ENCODE assay signal across 11 cellular contexts in genomic region chr10:17022399-17022798, GRCh38.
DNase-seq lines count a peak whose midpoint lies in the region; ATAC-seq and TF ChIP-seq lines count a peak whose summit lies in the region.
"Had no signal": no experiment of that assay in that cellular context is flagged by ENCODE, and none has a peak within 500 bp of the region (broad histone marks: within the 10 kb centered on the region; RNA-seq: fewer than 3 reads in every experiment).

No MANE protein-coding gene starts in this region.

- peaks cover 13% of the 10 kb centered on the region for H3K9me3 Mint-ChIP-seq in activated CD4-positive, alpha-beta T cell treated with anti-CD3 and anti-CD28 coated beads, Interleukin-2, amount 10 ng/mL, durations not matched to agents 7 days and 5 days
- no peaks in the 10 kb centered on the region for H3K9me3 Mint-ChIP-seq in activated T-helper 17 cell treated with anti-CD3 and anti-CD28 coated beads, Interleukin-2, amount 50 U/mL, for 72 hours
- H3K9me3 Mint-ChIP-seq in immature natural killer cell = no peaks in the 10 kb centered on the region

- POLR2A ChIA-PET in activated CD4-positive, alpha-beta T cell treated with anti-CD3 and anti-CD28 coated beads, Interleukin-2, amount 10 ng/mL, durations not matched to agents 7 days and 5 days (lab: Charles Lee) = no interaction called here

- H3K36me3 Mint-ChIP-seq in activated CD4-positive, alpha-beta T cell treated with anti-CD3 and anti-CD28 coated beads, Interleukin-2, amount 10 ng/mL, durations not matched to agents 7 days and 5 days (ENCODE audit: low read depth) = peaks cover 18% of the 10 kb centered on the region
- peaks cover 25% of the 10 kb centered on the region for H3K36me3 Mint-ChIP-seq in activated T-helper 17 cell treated with anti-CD3 and anti-CD28 coated beads, Interleukin-2, amount 50 U/mL, for 72 hours (ENCODE audit: low read depth)
- peaks cover 0 to 7% (median 6%) of the 10 kb centered on the region in 3 donors for H3K36me3 Mint-ChIP-seq in immature natural killer cell

- intact Hi-C loops in lower leg skin (cut with DNase I; ENCODE audit: low total_unique reads) = no loop called here

- H3K4me3 ChIP-seq in subcutaneous abdominal adipose tissue (ENCODE audit: low read depth in 1 of 5, low read length in 5 of 5) (peak overlapping the region in 1 of 5 donors; percentile 32), lower leg skin (ENCODE audit: low read depth, poor library complexity, severe bottlenecking) (no peak overlapping the region)

- DNase-seq in activated CD4-positive, alpha-beta T cell treated with anti-CD3 and anti-CD28 coated beads, Interleukin-2, amount 10 ng/mL, durations not matched to agents 7 days and 5 days = no peak
- DNase-seq in activated CD4-positive, alpha-beta T cell treated with anti-CD3 and anti-CD28 coated beads, Interleukin-2, amount 50 U/mL, for 4 hours = no peak
- DNase-seq in immature natural killer cell = no peak
- no peak for DNase-seq in lower leg skin (ENCODE audit: low spot score in 2 of 2)
- no peak for DNase-seq in NCI-H2171 (lab: John Stamatoyannopoulos, UW)
- DNase-seq: NCI-H226; small intestine; stimulated activated naive B cell treated with anti-CD40 and anti-IgM and Interleukin-4, amounts not matched to agents 10 μg/mL and 1 μg/mL and 100 μg/mL, for 72 hours had no signal

- H3K9ac ChIP-seq in subcutaneous abdominal adipose tissue (ENCODE audit: low read length in 5 of 5) = peak overlapping the region in 2 of 5 donors; percentile 53 to 65

- peaks cover 59% of the 10 kb centered on the region for H3K4me1 Mint-ChIP-seq in activated CD4-positive, alpha-beta T cell treated with anti-CD3 and anti-CD28 coated beads, Interleukin-2, amount 10 ng/mL, durations not matched to agents 7 days and 5 days
- H3K4me1 Mint-ChIP-seq in activated T-helper 17 cell treated with anti-CD3 and anti-CD28 coated beads, Interleukin-2, amount 50 U/mL, for 72 hours = peaks cover 26% of the 10 kb centered on the region
- peaks cover 49 to 56% of the 10 kb centered on the region in 2 donors for H3K4me1 Mint-ChIP-seq in immature natural killer cell

- TF ChIP-seq POLR2A in lower leg skin (IDR thresholded peaks at IDR 0.05) = no peak

- no peak for TF ChIP-seq CTCF in lower leg skin (IDR thresholded peaks at IDR 0.05)

- no peak overlapping the region for H3K4me3 Mint-ChIP-seq in activated CD4-positive, alpha-beta T cell treated with anti-CD3 and anti-CD28 coated beads, Interleukin-2, amount 10 ng/mL, durations not matched to agents 7 days and 5 days
- H3K4me3 Mint-ChIP-seq in activated T-helper 17 cell treated with anti-CD3 and anti-CD28 coated beads, Interleukin-2, amount 50 U/mL, for 72 hours = peak overlapping the region; percentile 53
- H3K4me3 Mint-ChIP-seq in immature natural killer cell = peak overlapping the region in 2 of 5 donors; percentile 62 to 66

- CTCF ChIA-PET in activated CD4-positive, alpha-beta T cell treated with anti-CD3 and anti-CD28 coated beads, Interleukin-2, amount 10 ng/mL, durations not matched to agents 7 days and 5 days (lab: Charles Lee) = interaction anchor here (1.0 to 1.7 kb wide), 2 partner anchors 11 to 18 kb away, joined by 3 to 7 read pairs; no protein-coding TSS in a partner anchor

- no peaks in the 10 kb centered on the region for H3K9me3 ChIP-seq in subcutaneous abdominal adipose tissue (ENCODE audit: control insufficient read depth in 5 of 5, low read length in 5 of 5)

- H3K27ac ChIP-seq in subcutaneous abdominal adipose tissue (ENCODE audit: low read depth, low read length) = peak overlapping the region; percentile 64

- H3K27ac Mint-ChIP-seq in activated CD4-positive, alpha-beta T cell treated with anti-CD3 and anti-CD28 coated beads, Interleukin-2, amount 10 ng/mL, durations not matched to agents 7 days and 5 days = peak overlapping the region; percentile 65
- H3K27ac Mint-ChIP-seq in activated T-helper 17 cell treated with anti-CD3 and anti-CD28 coated beads, Interleukin-2, amount 50 U/mL, for 72 hours = peak overlapping the region; percentile 97
- peak overlapping the region; percentile 90 to 99 (median 96) for H3K27ac Mint-ChIP-seq in immature natural killer cell

- H3K36me3 ChIP-seq in subcutaneous abdominal adipose tissue (ENCODE audit: control insufficient read depth in 5 of 5, insufficient read depth in 5 of 5, low read length in 5 of 5) = no peaks in the 10 kb centered on the region

- 64 to 75% methylated on average over 7 of the region's 7 CpGs for WGBS in lower leg skin, 2 donors

- H3K27me3 ChIP-seq in subcutaneous abdominal adipose tissue (ENCODE audit: control insufficient read depth in 5 of 5, insufficient read depth in 4 of 5, low read length in 5 of 5) = no peaks in the 10 kb centered on the region

- peaks cover 7 to 40% (median 33%) of the 10 kb centered on the region in 5 donors for H3K4me1 ChIP-seq in subcutaneous abdominal adipose tissue (ENCODE audit: control insufficient read depth in 5 of 5, insufficient read depth in 5 of 5, low read length in 5 of 5)

- no peak for ATAC-seq in activated T-helper 17 cell treated with anti-CD3 and anti-CD28 coated beads, Interleukin-2, amount 50 U/mL, for 72 hours (replicated peaks)
- ATAC-seq in GM18517 (IDR thresholded peaks at IDR 0.05; ENCODE audit: unreplicated experiment) = no peak
- ATAC-seq: stimulated activated naive B cell treated with anti-CD40 and anti-IgM and Interleukin-4, amounts not matched to agents 10 μg/mL and 1 μg/mL and 100 μg/mL, for 72 hours had no signal

- H3K27me3 Mint-ChIP-seq in activated CD4-positive, alpha-beta T cell treated with anti-CD3 and anti-CD28 coated beads, Interleukin-2, amount 10 ng/mL, durations not matched to agents 7 days and 5 days = no peaks in the 10 kb centered on the region
- no peaks in the 10 kb centered on the region for H3K27me3 Mint-ChIP-seq in activated T-helper 17 cell treated with anti-CD3 and anti-CD28 coated beads, Interleukin-2, amount 50 U/mL, for 72 hours
- peaks cover 4 to 12% (median 5%) of the 10 kb centered on the region in 3 donors for H3K27me3 Mint-ChIP-seq in immature natural killer cell (ENCODE audit: low read depth in 3 of 3)
- H3K27me3 Mint-ChIP-seq: stimulated activated naive B cell treated with anti-CD40 and anti-IgM and Interleukin-4, amounts not matched to agents 10 μg/mL and 1 μg/mL and 100 μg/mL, for 72 hours had no signal
